16 cellular contexts compared by ENCODE assay signal in genomic region chr13:30441304-30441703, GRCh38. TPM values are rescaled to one million over a fixed set of nuclear protein-coding genes. Genes with fewer than 3 reads are reported as not detected.
A peak's percentile ranks its signal among the peaks of the same experiment; 100 is the strongest.
DNase-seq lines count a peak whose midpoint lies in the region; ATAC-seq and TF ChIP-seq lines count a peak whose summit lies in the region.
"Had no signal": no experiment of that assay in that cellular context is flagged by ENCODE, and none has a peak within 500 bp of the region (broad histone marks: within the 10 kb centered on the region; RNA-seq: fewer than 3 reads in every experiment).

No MANE protein-coding gene starts in this region.

- no peaks in the 10 kb centered on the region for H4K20me1 ChIP-seq in hepatocyte (ENCODE audit: insufficient read depth, poor library complexity, severe bottlenecking)

- H3K27ac ChIP-seq in hepatocyte, result no peak overlapping the region
- H3K27ac ChIP-seq: coronary artery had no signal

- H3K27me3 ChIP-seq in hepatocyte, result peaks cover 8% of the 10 kb centered on the region

- WGBS in hepatocyte (ENCODE audit: low lambda C conversion rate, missing lambda C conversion rate), result 58% methylated on average over 3 of the region's 3 CpGs

- H3K4me1 ChIP-seq in hepatocyte (ENCODE audit: insufficient read depth), result peaks cover 12% of the 10 kb centered on the region

- no peak overlapping the region for H3K4me2 ChIP-seq in hepatocyte

- DNase-seq in GM12865 (ENCODE audit: low read depth) (peak; percentile 26), RKO (ENCODE audit: low spot score) (peak; percentile 21), mucosa of gallbladder (ENCODE audit: low spot score) (peak; percentile 31), hippocampal formation (lab: John Stamatoyannopoulos, UW) (no peak), hepatocyte (ENCODE audit: low spot score) (no peak)
- DNase-seq: CD8-positive, alpha-beta memory T cell; mammary epithelial cell; NCI-H146; NCI-H524; nucleus accumbens; RPMI8226 had no signal

- H3K36me3 ChIP-seq in hepatocyte (replicated peaks; ENCODE audit: insufficient read depth, low read depth), result no peaks in the 10 kb centered on the region

- no peaks in the 10 kb centered on the region for H3K9me2 ChIP-seq in hepatocyte (replicated peaks; ENCODE audit: insufficient read depth)

- H3K9me3 ChIP-seq in hepatocyte (ENCODE audit: low read depth), result no peaks in the 10 kb centered on the region

- no peak overlapping the region for H3K4me3 ChIP-seq in GM12865 (ENCODE audit: low read depth, low read length)
- no peak overlapping the region for H3K4me3 ChIP-seq in hepatocyte
- H3K4me3 ChIP-seq: coronary artery had no signal

- peak; percentile 25 for ATAC-seq in GM21619 (IDR thresholded peaks at IDR 0.05; ENCODE audit: unreplicated experiment)
- ATAC-seq in HG02884 (IDR thresholded peaks at IDR 0.05; ENCODE audit: unreplicated experiment), result no peak

- H2AFZ ChIP-seq in hepatocyte, result no peak overlapping the region

- no peaks in the 10 kb centered on the region for H3K79me2 ChIP-seq in hepatocyte

- TF ChIP-seq CTCF in GM12865 (IDR thresholded peaks at IDR 0.05; ENCODE audit: insufficient read depth, low read depth, low read length, missing control alignments) (no peak), hepatocyte (IDR thresholded peaks at IDR 0.05; ENCODE audit: poor library complexity) (no peak)

RNA-seq across cellular contexts. Expression of gene UBE2L5, which starts 19.0 kb away (rescaled TPM):
- total RNA-seq in mucosa of gallbladder (not detected), hepatocyte (not detected in 2 replicates)
- polyA plus RNA-seq in hepatocyte, result not detected in 2 replicates
- total RNA-seq: CD8-positive, alpha-beta memory T cell; H1; mammary epithelial cell; T-helper 2 cell treated with Interferon-gamma antibody and Interleukin-4, amounts not matched to agents 100 ng/mL and 5 ng/mL, for 36 hours had no signal
- polyA plus RNA-seq: CD8-positive, alpha-beta memory T cell; H1; mammary epithelial cell had no signal

RNA-seq across cellular contexts. Expression of gene HMGB1, which starts 24.4 kb away (rescaled TPM):
- 205 TPM for total RNA-seq in mucosa of gallbladder
- 372 and 394 TPM in 2 replicates for total RNA-seq in hepatocyte
- polyA plus RNA-seq in hepatocyte, result 416 and 429 TPM in 2 replicates

Comparison
In these comparisons a context has a peak if more than half of its experiments do, and no peak if none do; other contexts are left out.
1. DNase-seq: peak in GM12865 (single experiment), RKO (single experiment) and mucosa of gallbladder (single experiment); none in hippocampal formation (0 of 2) and hepatocyte (single experiment).